Comparison of ENCODE assay signal across 11 cellular contexts in the genomic region with DNA sequence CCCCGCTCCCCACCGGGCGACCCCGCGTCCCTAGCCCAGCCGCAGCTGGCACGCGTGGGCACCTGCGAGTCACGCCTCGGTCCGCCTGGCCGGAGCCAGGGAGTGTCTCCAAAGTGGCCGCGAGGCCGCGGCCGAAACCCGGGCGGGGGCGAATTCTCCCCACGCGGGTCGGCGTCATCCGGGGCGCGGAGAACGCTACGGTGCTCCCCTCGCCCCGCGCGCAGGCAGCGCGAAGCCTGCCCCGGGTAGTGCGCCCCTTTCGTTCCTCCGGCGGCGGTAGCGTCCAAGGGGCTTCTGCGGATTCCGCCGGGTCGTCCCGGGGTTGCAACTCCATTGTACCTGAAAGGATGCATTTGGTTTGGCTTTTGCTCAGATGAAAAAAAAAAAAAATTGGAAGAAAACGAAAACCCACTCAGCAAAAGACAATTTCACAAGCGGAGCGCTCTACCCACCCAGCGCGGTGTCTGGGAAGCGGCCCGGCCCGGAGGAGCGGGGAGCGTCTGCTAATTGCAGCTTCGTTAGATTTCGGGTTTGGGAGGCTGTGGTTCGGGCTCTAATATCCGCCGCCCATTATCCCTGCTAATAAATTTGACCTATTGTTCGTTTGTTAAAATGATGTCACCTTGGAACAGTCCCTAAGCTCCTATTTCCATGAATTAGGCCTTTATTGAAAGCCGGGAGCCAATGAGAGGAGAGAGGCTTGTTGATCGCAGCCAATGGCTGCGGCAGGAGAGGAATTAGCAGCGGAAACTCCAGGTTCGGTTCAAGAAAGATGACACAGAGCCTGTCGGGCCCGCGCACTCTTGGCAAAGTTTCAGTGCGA. TPM values are rescaled to one million over a fixed set of nuclear protein-coding genes. Genes with fewer than 3 reads are reported as not detected.
DNase-seq lines count a peak whose midpoint lies in the region; FAIRE-seq and TF ChIP-seq lines count a peak whose summit lies in the region.
"Had no signal": no experiment of that assay in that cellular context is flagged by ENCODE, and none has a peak within 500 bp of the region (broad histone marks: within the 10 kb centered on the region; RNA-seq: fewer than 3 reads in every experiment).

A gene (plus strand): TSS at position 796 of the 823 bp plus-strand sequence. CDS start 118 bp downstream, outside the sequence.

- H3K79me1 ChIP-seq in H1 (ENCODE audit: low read depth, low read length), result no peaks in the 10 kb centered on the region

- no peaks in the 10 kb centered on the region for H3K9me3 Mint-ChIP-seq in activated T-helper 2 cell treated with anti-CD3 and anti-CD28 coated beads, Interferon-gamma antibody, Interleukin-2, Interleukin-4, amounts not matched to agents 10 μg/mL and 5 μg/mL and 100 μg/mL, durations not matched to agents 14 hours and 24 hours and 36 hours

- POLR2A ChIA-PET in H1 (lab: Charles Lee; ENCODE audit: partially characterized antibody), result interaction anchor here (1.0 to 1.1 kb wide), 3 partner anchors 10 to 78 kb away, joined by 4 to 6 read pairs (median 4); no protein-coding TSS in a partner anchor

- H3K4me1 Mint-ChIP-seq in activated T-helper 2 cell treated with anti-CD3 and anti-CD28 coated beads, Interferon-gamma antibody, Interleukin-2, Interleukin-4, amounts not matched to agents 10 μg/mL and 5 μg/mL and 100 μg/mL, durations not matched to agents 14 hours and 24 hours and 36 hours (ENCODE audit: low read depth), result peaks cover 4% of the 10 kb centered on the region

- no peak within 1 kb of the TSS for H3K14ac ChIP-seq in H1 (ENCODE audit: insufficient read length)

- H3K4ac ChIP-seq in H1 (replicated peaks; ENCODE audit: insufficient read length, low read depth, low read length), result no peak within 1 kb of the TSS

- no peak for TF ChIP-seq RAD21 in H1 (IDR thresholded peaks at IDR 0.05 in 1 of 2, conservative IDR thresholded peaks at IDR 0.05 in 1 of 2; ENCODE audit: low read depth in 2 of 2, low read length in 2 of 2)

- H3K18ac ChIP-seq in H1 (ENCODE audit: extremely low read depth, low read length), result no peak within 1 kb of the TSS

- H4K5ac ChIP-seq in H1 (ENCODE audit: insufficient read length, low read depth, low read length), result no peak within 1 kb of the TSS

- no peak within 1 kb of the TSS for H2AK5ac ChIP-seq in H1 (ENCODE audit: low read depth, low read length)

- no peak within 1 kb of the TSS for H2AFZ ChIP-seq in H1 (ENCODE audit: low read length)
- no peak within 1 kb of the TSS for H2AFZ ChIP-seq in osteoblast (ENCODE audit: low read length)

- 4% methylated on average over 56 of the region's 73 CpGs; no CpG with 5 or more reads in 1 of the 2 experiments for WGBS in H1 (ENCODE audit: extremely low coverage in 1 of 2, insufficient coverage in 1 of 2, insufficient read length in 1 of 2, insufficient replicate concordance in 2 of 2, low coverage in 1 of 2, low lambda C conversion rate in 2 of 2, missing lambda C conversion rate in 1 of 2), 2 experiments

- no peak within 1 kb of the TSS for H2BK12ac ChIP-seq in H1 (ENCODE audit: low read depth, low read length)

- DNase-seq in H7 (peak; percentile 92), NCI-H2227 treated with DMSO at 0.1 percent for 48 hours (lab: John Stamatoyannopoulos, UW) (peak; percentile 40), H1 (ENCODE audit: low read depth in 1 of 2, low spot score in 2 of 2) (peak; percentile 65 to 73), osteoblast (ENCODE audit: insufficient read length, low spot score, missing footprints) (peak; percentile 81), NCI-H128 (lab: John Stamatoyannopoulos, UW; ENCODE audit: unreplicated experiment) (no peak), activated T-cell treated with anti-CD3 and anti-CD28 coated beads for 4 hours (no peak)
- no peak for DNase-seq in activated T-helper 2 cell treated with anti-CD3 and anti-CD28 coated beads, Interferon-gamma antibody, Interleukin-2, Interleukin-4, amounts not matched to agents 10 μg/mL and 5 μg/mL and 100 μg/mL, durations not matched to agents 14 hours and 24 hours and 36 hours (ENCODE audit: low spot score)
- DNase-seq: effector memory CD4-positive, alpha-beta T cell; lower lobe of right lung had no signal

- no peak within 1 kb of the TSS for H3K9ac ChIP-seq in H1 (replicated peaks in 1 of 4; ENCODE audit: extremely low read depth in 1 of 4, low read depth in 3 of 4, low read length in 3 of 4)

- intact Hi-C loops in activated T-helper 2 cell treated with anti-CD3 and anti-CD28 coated beads, Interferon-gamma antibody, Interleukin-2, Interleukin-4, amounts not matched to agents 10 μg/mL and 5 μg/mL and 100 μg/mL, durations not matched to agents 14 hours and 24 hours and 36 hours (cut with micrococcal nuclease), result no loop called here

- H3K27me3 ChIP-seq in H7 (ENCODE audit: control insufficient read depth, insufficient read depth, low read length) (peaks cover 100% of the 10 kb centered on the region), H1 (replicated peaks in 1 of 4; ENCODE audit: control insufficient read depth in 3 of 4, extremely low read depth in 1 of 4, insufficient read depth in 3 of 4, low read length in 3 of 4) (peaks cover 93 to 100% (median 99%) of the 10 kb centered on the region in 4 experiments), osteoblast (ENCODE audit: insufficient read depth, low read length) (peaks cover 89% of the 10 kb centered on the region)

- H2BK120ac ChIP-seq in H1 (replicated peaks; ENCODE audit: low read depth, low read length), result no peak within 1 kb of the TSS

- CTCF ChIA-PET in H1 (lab: Charles Lee; ENCODE audit: partially characterized antibody), result interaction anchor here (0.6 to 6.3 kb wide), 14 partner anchors 7 to 103 kb away, joined by 3 to 40 read pairs (median 4); no protein-coding TSS in a partner anchor

- H3K36me3 ChIP-seq in H7 (replicated peaks; ENCODE audit: control insufficient read depth, insufficient read depth, low read length) (no peaks in the 10 kb centered on the region), H1 (ENCODE audit: control insufficient read depth in 2 of 4, insufficient read depth in 4 of 4, low read length in 3 of 4) (peaks cover 0 to 22% (median 0%) of the 10 kb centered on the region in 4 experiments; a peak in 1 of 8 replicates), osteoblast (ENCODE audit: insufficient read depth, low read length) (no peaks in the 10 kb centered on the region)
- H3K36me3 ChIP-seq: lower lobe of right lung, vagina had no signal

- H4K20me1 ChIP-seq in H1 (replicated peaks in 1 of 2; ENCODE audit: control insufficient read depth in 1 of 2, insufficient read depth in 2 of 2, low read length in 2 of 2) (peaks cover 23 to 49% of the 10 kb centered on the region in 2 experiments), osteoblast (ENCODE audit: insufficient read depth, low read length) (no peaks in the 10 kb centered on the region)

- no peak within 1 kb of the TSS for H3K56ac ChIP-seq in H1 (replicated peaks; ENCODE audit: insufficient read length, low read depth, low read length)

- H3K79me2 ChIP-seq in H1 (ENCODE audit: control insufficient read depth in 1 of 2, insufficient read depth in 2 of 2, low read length in 2 of 2) (no peaks in the 10 kb centered on the region), osteoblast (ENCODE audit: insufficient read depth, low read length) (no peaks in the 10 kb centered on the region)

- H3K23ac ChIP-seq in H1 (ENCODE audit: insufficient read length), result no peak within 1 kb of the TSS

- H3K4me1 ChIP-seq in H1 (replicated peaks in 1 of 4; ENCODE audit: control insufficient read depth in 3 of 4, insufficient read depth in 4 of 4, low read length in 3 of 4) (peaks cover 0 to 31% (median 12%) of the 10 kb centered on the region in 4 experiments; a peak in 6 of 7 replicates), osteoblast (ENCODE audit: insufficient read depth, low read length) (no peaks in the 10 kb centered on the region)

- no peak for TF ChIP-seq CTCF in H1 (IDR thresholded peaks at IDR 0.05; ENCODE audit: control extremely low read depth in 1 of 3, insufficient read depth in 1 of 3, low read depth in 1 of 3, low read length in 3 of 3)
- TF ChIP-seq CTCF in osteoblast (IDR thresholded peaks at IDR 0.05; ENCODE audit: extremely low read depth, low read depth, low read length), result no peak

- H3K23me2 ChIP-seq in H1 (ENCODE audit: low read depth, low read length), result peaks cover 2% of the 10 kb centered on the region; the same call in 1 of the 2 replicates

- H3K27ac ChIP-seq in H1 (ENCODE audit: low read depth, low read length) (no peak within 1 kb of the TSS), osteoblast (ENCODE audit: low read depth, low read length) (no peak within 1 kb of the TSS)
- H3K27ac ChIP-seq: HL-60, lower lobe of right lung, vagina had no signal

- H3K4me3 ChIP-seq in H7 (ENCODE audit: insufficient read depth, low read depth, low read length), result peak within 1 kb of the TSS; percentile 28
- peak within 1 kb of the TSS; percentile 3 to 51 (median 8); a peak in 6 of 8 replicates for H3K4me3 ChIP-seq in H1 (ENCODE audit: extremely low read depth in 1 of 4, insufficient read depth in 2 of 4, low read depth in 3 of 4, low read length in 4 of 4)
- H3K4me3 ChIP-seq in osteoblast (ENCODE audit: insufficient read depth, low read length), result no peak within 1 kb of the TSS
- H3K4me3 ChIP-seq: lower lobe of right lung, vagina had no signal

- no peak for TF ChIP-seq EP300 in H1 (IDR thresholded peaks at IDR 0.05; ENCODE audit: borderline replicate concordance in 1 of 2, low read depth in 2 of 2, low read length in 2 of 2)

- peak within 1 kb of the TSS; percentile 55 to 62 for H3K4me2 ChIP-seq in H1 (ENCODE audit: insufficient read depth in 1 of 2, low read depth in 2 of 2, low read length in 2 of 2)
- H3K4me2 ChIP-seq in osteoblast (ENCODE audit: insufficient read depth, low read length), result no peak within 1 kb of the TSS

- H3K9me3 ChIP-seq in H1 (ENCODE audit: insufficient read depth in 2 of 2, low read depth in 1 of 2, low read length in 1 of 2) (no peaks in the 10 kb centered on the region; a peak in 1 of 4 replicates), osteoblast (ENCODE audit: low read depth, low read length) (no peaks in the 10 kb centered on the region)
- H3K9me3 ChIP-seq: lower lobe of right lung, vagina had no signal

- peak; percentile 85 for FAIRE-seq in H1 (lab: Jason Lieb, UNC)

- no peak within 1 kb of the TSS for H2BK15ac ChIP-seq in H1 (ENCODE audit: low read length)

- H3K27ac Mint-ChIP-seq in activated T-helper 2 cell treated with anti-CD3 and anti-CD28 coated beads, Interferon-gamma antibody, Interleukin-2, Interleukin-4, amounts not matched to agents 10 μg/mL and 5 μg/mL and 100 μg/mL, durations not matched to agents 14 hours and 24 hours and 36 hours, result no peak within 1 kb of the TSS

- no peak within 1 kb of the TSS for H3K4me3 Mint-ChIP-seq in activated T-helper 2 cell treated with anti-CD3 and anti-CD28 coated beads, Interferon-gamma antibody, Interleukin-2, Interleukin-4, amounts not matched to agents 10 μg/mL and 5 μg/mL and 100 μg/mL, durations not matched to agents 14 hours and 24 hours and 36 hours (ENCODE audit: low read depth)

- no peak within 1 kb of the TSS for H2BK20ac ChIP-seq in H1 (ENCODE audit: low read length)

- H3K27me3 Mint-ChIP-seq in activated T-helper 2 cell treated with anti-CD3 and anti-CD28 coated beads, Interferon-gamma antibody, Interleukin-2, Interleukin-4, amounts not matched to agents 10 μg/mL and 5 μg/mL and 100 μg/mL, durations not matched to agents 14 hours and 24 hours and 36 hours (ENCODE audit: low read depth), result peaks cover 61% of the 10 kb centered on the region

- TF ChIP-seq POLR2A in H1 (IDR thresholded peaks at IDR 0.05; ENCODE audit: control extremely low read depth in 1 of 2, low read depth in 2 of 2, low read length in 2 of 2), result no peak

- H4K91ac ChIP-seq in H1 (replicated peaks; ENCODE audit: insufficient read length, low read length), result no peak within 1 kb of the TSS

- peaks cover 4% of the 10 kb centered on the region for H3K36me3 Mint-ChIP-seq in activated T-helper 2 cell treated with anti-CD3 and anti-CD28 coated beads, Interferon-gamma antibody, Interleukin-2, Interleukin-4, amounts not matched to agents 10 μg/mL and 5 μg/mL and 100 μg/mL, durations not matched to agents 14 hours and 24 hours and 36 hours (ENCODE audit: low read depth)

- H4K8ac ChIP-seq in H1 (ENCODE audit: extremely low read depth, insufficient read depth, low read length), result peak within 1 kb of the TSS; percentile 59; the same call in 1 of the 2 replicates

- no peak within 1 kb of the TSS for H2BK5ac ChIP-seq in H1 (ENCODE audit: low read depth, low read length)

RNA-seq across cellular contexts. Expression of the gene that starts here (rescaled TPM):
- total RNA-seq in H7 (2014; rRNA removed; shearing (Covaris generic)), result not detected in 2 replicates
- not detected in 2 replicates for total RNA-seq in H1 (2021; fragmentation: NEBNext Ultra II Directional; extraction: Animal tissue kit (Norgen Biotek cat#: 25700))
- not detected in 2 replicates for polyA plus RNA-seq in H1 (2011; rRNA removed)
- polyA plus RNA-seq in H1 (2011; cell fraction: cytosol; rRNA removed), result not detected
- not detected for polyA plus RNA-seq in H1 (2011; cell fraction: nucleus; rRNA removed)
- not detected in 4 replicates for polyA plus RNA-seq in H1 (2012, experiment 1 of 2)
- polyA plus RNA-seq in H1 (2012, experiment 2 of 2), result not detected
- polyA plus RNA-seq in H1 (2013, experiment 1 of 2), result 0.10 TPM
- polyA plus RNA-seq in H1 (2013, experiment 2 of 2), result 0.06 TPM
- polyA minus RNA-seq in H1 (2011; rRNA and poly(A)+ RNA removed), result not detected in 2 replicates
- not detected for polyA minus RNA-seq in H1 (2011; cell fraction: cytosol; rRNA and poly(A)+ RNA removed)
- polyA minus RNA-seq in H1 (2011; cell fraction: nucleus; rRNA and poly(A)+ RNA removed), result not detected
- not detected in 2 replicates for total RNA-seq in osteoblast
- not detected in 2 replicates for total RNA-seq in activated T-helper 2 cell treated with anti-CD3 and anti-CD28 coated beads, Interferon-gamma antibody, Interleukin-2, Interleukin-4, amounts not matched to agents 10 μg/mL and 5 μg/mL and 100 μg/mL, durations not matched to agents 14 hours and 24 hours and 36 hours
- total RNA-seq: lower lobe of right lung, vagina had no signal

Comparison
In these comparisons a context has a peak if more than half of its experiments do, and no peak if none do; other contexts are left out.
1. Peak in DNase-seq and H3K4me3 ChIP-seq in H7; RNA of the gene not detected or under 1 TPM.
2. Peak in DNase-seq, H3K4me3 ChIP-seq and H3K4me2 ChIP-seq in H1; RNA of the gene not detected or under 1 TPM.
3. Peak in DNase-seq in osteoblast; RNA of the gene not detected or under 1 TPM.